1 cellular context compared by ENCODE assay signal in the genomic region with DNA sequence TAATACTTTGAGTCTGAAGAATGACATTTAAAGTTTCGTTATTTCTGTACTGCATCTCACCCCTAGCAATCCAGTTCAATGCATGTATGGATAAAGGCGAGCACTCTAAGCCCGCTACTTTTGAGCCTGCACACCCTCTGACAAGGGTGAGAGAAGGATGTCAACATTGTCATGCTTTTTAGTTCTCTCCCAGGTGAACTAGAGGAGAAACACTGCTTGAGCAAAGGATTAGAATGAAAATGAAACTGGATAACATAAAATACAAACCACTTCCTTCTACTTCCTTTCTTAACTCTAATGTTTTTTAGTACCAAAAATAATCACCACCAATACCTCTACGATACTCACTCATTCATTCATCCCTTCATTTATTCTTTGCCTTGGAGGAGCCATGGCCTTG.
TF ChIP-seq lines count a peak whose summit lies in the region.

No MANE protein-coding gene starts in this region.

TF ChIP-seq in IMR-90, 13 proteins besides CTCF, POLR2A, EP300 and RAD21 (continued from another document):
- TF ChIP-seq, protein P1, sequence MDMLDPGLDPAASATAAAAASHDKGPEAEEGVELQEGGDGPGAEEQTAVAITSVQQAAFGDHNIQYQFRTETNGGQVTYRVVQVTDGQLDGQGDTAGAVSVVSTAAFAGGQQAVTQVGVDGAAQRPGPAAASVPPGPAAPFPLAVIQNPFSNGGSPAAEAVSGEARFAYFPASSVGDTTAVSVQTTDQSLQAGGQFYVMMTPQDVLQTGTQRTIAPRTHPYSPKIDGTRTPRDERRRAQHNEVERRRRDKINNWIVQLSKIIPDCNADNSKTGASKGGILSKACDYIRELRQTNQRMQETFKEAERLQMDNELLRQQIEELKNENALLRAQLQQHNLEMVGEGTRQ (IDR thresholded peaks at IDR 0.05; ENCODE audit: low read depth, low read length), result no peak
- TF ChIP-seq BHLHE40 (IDR thresholded peaks at IDR 0.05; ENCODE audit: low read depth, low read length) (no peak), CEBPB (IDR thresholded peaks at IDR 0.05; ENCODE audit: low read depth, low read length) (no peak), MAFK (IDR thresholded peaks at IDR 0.05; ENCODE audit: low read depth, low read length) (no peak), NFE2L2 (IDR thresholded peaks at IDR 0.05; ENCODE audit: low read depth, low read length) (no peak), MXI1 (IDR thresholded peaks at IDR 0.05; ENCODE audit: borderline replicate concordance, low read depth, low read length) (no peak), MAZ (IDR thresholded peaks at IDR 0.05; ENCODE audit: borderline replicate concordance, low read depth, low read length) (no peak), FOS (IDR thresholded peaks at IDR 0.05; ENCODE audit: low read depth, low read length) (no peak), RFX5 (IDR thresholded peaks at IDR 0.05; ENCODE audit: low read depth, low read length) (no peak), RCOR1 (IDR thresholded peaks at IDR 0.05; ENCODE audit: insufficient replicate concordance, low read length) (no peak), SMC3 (IDR thresholded peaks at IDR 0.05; ENCODE audit: low read depth, low read length) (no peak)
- TF ChIP-seq, protein P2, sequence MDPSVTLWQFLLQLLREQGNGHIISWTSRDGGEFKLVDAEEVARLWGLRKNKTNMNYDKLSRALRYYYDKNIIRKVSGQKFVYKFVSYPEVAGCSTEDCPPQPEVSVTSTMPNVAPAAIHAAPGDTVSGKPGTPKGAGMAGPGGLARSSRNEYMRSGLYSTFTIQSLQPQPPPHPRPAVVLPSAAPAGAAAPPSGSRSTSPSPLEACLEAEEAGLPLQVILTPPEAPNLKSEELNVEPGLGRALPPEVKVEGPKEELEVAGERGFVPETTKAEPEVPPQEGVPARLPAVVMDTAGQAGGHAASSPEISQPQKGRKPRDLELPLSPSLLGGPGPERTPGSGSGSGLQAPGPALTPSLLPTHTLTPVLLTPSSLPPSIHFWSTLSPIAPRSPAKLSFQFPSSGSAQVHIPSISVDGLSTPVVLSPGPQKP (IDR thresholded peaks at IDR 0.05; ENCODE audit: borderline replicate concordance, low read depth, low read length), result no peak
